In genomic region chr18:59402432-59403090, GRCh38 we compare ENCODE assay signal across 7 cellular contexts. TPM values are rescaled to one million over a fixed set of nuclear protein-coding genes. Genes with fewer than 3 reads are reported as not detected.
DNase-seq lines count a peak whose midpoint lies in the region; ATAC-seq and TF ChIP-seq lines count a peak whose summit lies in the region.

No MANE protein-coding gene starts in this region.

- WGBS in heart left ventricle, 4 donors: 16 to 18% (median 17%) methylated on average over 12 to 13 of the region's 13 CpGs

- no peaks in the 10 kb centered on the region for H3K36me3 ChIP-seq in heart left ventricle

- H3K4me1 ChIP-seq in heart left ventricle: no peaks in the 10 kb centered on the region

- no peaks in the 10 kb centered on the region for H3K4me1 Mint-ChIP-seq in activated naive CD8-positive, alpha-beta T cell treated with anti-CD3 and anti-CD28 coated beads, Interleukin-2, amount 10 ng/mL, durations not matched to agents 7 days and 5 days

- intact Hi-C loops in heart left ventricle (cut with DNase I): loop anchor here (2.0 to 10.0 kb wide), 10 partner anchors 94 to 635 kb away; no protein-coding TSS in a partner anchor

- no peak overlapping the region for H3K4me3 Mint-ChIP-seq in activated naive CD8-positive, alpha-beta T cell treated with anti-CD3 and anti-CD28 coated beads, Interleukin-2, amount 10 ng/mL, durations not matched to agents 7 days and 5 days

- no peaks in the 10 kb centered on the region for H3K36me3 Mint-ChIP-seq in activated naive CD8-positive, alpha-beta T cell treated with anti-CD3 and anti-CD28 coated beads, Interleukin-2, amount 10 ng/mL, durations not matched to agents 7 days and 5 days

- DNase-seq in NCI-H1417 (lab: John Stamatoyannopoulos, UW) (peak; percentile 91 to 100 (median 97)), SKM-1 treated with dmso at 0.1 percent for 144 hours (lab: John Stamatoyannopoulos, UW; ENCODE audit: unreplicated experiment) (peak; percentile 89), heart left ventricle (peak; percentile 54 to 75 (median 62)), retinal pigment epithelial cell (ENCODE audit: low read depth) (peak; percentile 79)
- DNase-seq in activated naive CD8-positive, alpha-beta T cell treated with anti-CD3 and anti-CD28 coated beads, Interleukin-2, amount 10 ng/mL, durations not matched to agents 7 days and 5 days: peak; percentile 69

- no peaks in the 10 kb centered on the region for H3K9me3 ChIP-seq in heart left ventricle

- H3K27ac ChIP-seq in heart left ventricle: no peak overlapping the region

- peaks cover 18% of the 10 kb centered on the region for H3K27me3 Mint-ChIP-seq in activated naive CD8-positive, alpha-beta T cell treated with anti-CD3 and anti-CD28 coated beads, Interleukin-2, amount 10 ng/mL, durations not matched to agents 7 days and 5 days

- no peaks in the 10 kb centered on the region for H3K9me3 Mint-ChIP-seq in activated naive CD8-positive, alpha-beta T cell treated with anti-CD3 and anti-CD28 coated beads, Interleukin-2, amount 10 ng/mL, durations not matched to agents 7 days and 5 days

- peak; percentile 91 for ATAC-seq in GM18499 (IDR thresholded peaks at IDR 0.05; ENCODE audit: insufficient read depth, unreplicated experiment)
- peak; percentile 98 for ATAC-seq in HG02798 (IDR thresholded peaks at IDR 0.05; ENCODE audit: poor library complexity, unreplicated experiment)
- ATAC-seq in activated naive CD8-positive, alpha-beta T cell treated with anti-CD3 and anti-CD28 coated beads, Interleukin-2, amount 10 ng/mL, durations not matched to agents 7 days and 5 days (ENCODE audit: low read depth): peak; percentile 93
- peak; percentile 69 to 95 (median 92) for ATAC-seq in heart left ventricle

- peak; percentile 81 to 96 (median 90) for TF ChIP-seq CTCF in heart left ventricle (IDR thresholded peaks at IDR 0.05)
- TF ChIP-seq CTCF in retinal pigment epithelial cell (conservative IDR thresholded peaks at IDR 0.05; ENCODE audit: low read depth, low read length): peak; percentile 98

- H3K4me3 ChIP-seq in heart left ventricle (no peak overlapping the region), retinal pigment epithelial cell (ENCODE audit: low read length) (no peak overlapping the region)

- TF ChIP-seq POLR2A in heart left ventricle (IDR thresholded peaks at IDR 0.05): no peak

- POLR2A ChIA-PET in activated naive CD8-positive, alpha-beta T cell treated with anti-CD3 and anti-CD28 coated beads, Interleukin-2, amount 10 ng/mL, durations not matched to agents 7 days and 5 days (lab: Charles Lee): interaction anchor here (0.7 to 0.9 kb wide), 2 partner anchors 93 to 95 kb away, joined by 4 to 5 read pairs; no protein-coding TSS in a partner anchor

- H3K27me3 ChIP-seq in heart left ventricle: no peaks in the 10 kb centered on the region

- no peak overlapping the region for H3K27ac Mint-ChIP-seq in activated naive CD8-positive, alpha-beta T cell treated with anti-CD3 and anti-CD28 coated beads, Interleukin-2, amount 10 ng/mL, durations not matched to agents 7 days and 5 days

RNA-seq across cellular contexts. Expression of gene LMAN1, which starts 43.5 kb away (rescaled TPM):
- total RNA-seq in activated naive CD8-positive, alpha-beta T cell treated with anti-CD3 and anti-CD28 coated beads, Interleukin-2, amount 10 ng/mL, durations not matched to agents 7 days and 5 days: 10 to 100 TPM; 56.5 to 58.5 TPM
- total RNA-seq in heart left ventricle: 10 to 100 TPM; 48.6 to 72.9 (median 66.8) TPM
- 10 to 100 TPM; 16.5 to 50.5 TPM for polyA plus RNA-seq in heart left ventricle
